ENCODE assay signal across 10 cellular contexts in the genomic region with DNA sequence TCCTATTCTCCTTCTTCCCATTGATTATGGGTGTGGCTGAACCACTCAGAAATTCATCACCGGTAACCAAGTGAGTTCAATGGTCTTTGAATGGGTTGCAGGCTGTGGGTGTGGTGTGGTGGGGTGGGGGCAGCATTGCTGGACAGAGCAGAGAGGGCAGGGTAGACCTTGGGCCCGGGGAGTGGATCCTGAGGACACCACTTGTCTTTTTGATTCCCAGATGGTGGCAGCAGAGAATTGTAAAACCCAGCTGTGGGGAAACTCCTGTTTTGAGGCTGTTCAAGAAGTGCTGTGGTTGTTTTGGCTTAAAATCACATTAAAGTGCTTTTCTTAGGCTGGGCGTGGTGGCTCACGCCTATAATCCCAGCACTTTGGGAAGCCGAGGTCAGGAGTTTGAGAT. TPM values are rescaled to one million over a fixed set of nuclear protein-coding genes. Genes with fewer than 3 reads are reported as not detected.
A peak's percentile ranks its signal among the peaks of the same experiment; 100 is the strongest.
DNase-seq lines count a peak whose midpoint lies in the region; ATAC-seq and TF ChIP-seq lines count a peak whose summit lies in the region.
"Had no signal": no experiment of that assay in that cellular context is flagged by ENCODE, and none has a peak within 500 bp of the region (broad histone marks: within the 10 kb centered on the region; RNA-seq: fewer than 3 reads in every experiment).

No MANE protein-coding gene starts in this region.

- peak overlapping the region in 1 of 8 donors; percentile 14 for H3K4me3 Mint-ChIP-seq in CD4-positive, alpha-beta memory T cell
- no peak overlapping the region for H3K4me3 Mint-ChIP-seq in activated naive CD4-positive, alpha-beta T cell treated with anti-CD3 and anti-CD28 coated beads, Interleukin-2, amount 10 ng/mL, durations not matched to agents 7 days and 5 days
- H3K4me3 Mint-ChIP-seq: IgD-negative memory B cell had no signal

- DNase-seq in CD4-positive, alpha-beta memory T cell = peak in 4 of 5 donors; percentile 29 to 42 (median 34)
- no peak for DNase-seq in HFF-Myc (ENCODE audit: extremely low read depth, low read depth)
- peak; percentile 48 for DNase-seq in activated naive CD4-positive, alpha-beta T cell treated with anti-CD3 and anti-CD28 coated beads, Interleukin-2, amount 10 ng/mL, durations not matched to agents 7 days and 5 days
- peak; percentile 70 for DNase-seq in iris pigment epithelial cell (ENCODE audit: low read depth)
- DNase-seq in KG1 (lab: John Stamatoyannopoulos, UW) = no peak
- DNase-seq: upper lobe of left lung had no signal

- peaks cover 0 to 3% (median 0%) of the 10 kb centered on the region in 8 donors for H3K9me3 Mint-ChIP-seq in CD4-positive, alpha-beta memory T cell
- H3K9me3 Mint-ChIP-seq in activated naive CD4-positive, alpha-beta T cell treated with anti-CD3 and anti-CD28 coated beads, Interleukin-2, amount 10 ng/mL, durations not matched to agents 7 days and 5 days = no peaks in the 10 kb centered on the region
- H3K9me3 Mint-ChIP-seq: IgD-negative memory B cell had no signal

- no peak overlapping the region for H3K27ac ChIP-seq in CD4-positive, alpha-beta memory T cell (ENCODE audit: low read depth, low read length)
- H3K27ac ChIP-seq: upper lobe of left lung had no signal

- no peaks in the 10 kb centered on the region for H3K27me3 Mint-ChIP-seq in CD4-positive, alpha-beta memory T cell
- peaks cover 9% of the 10 kb centered on the region for H3K27me3 Mint-ChIP-seq in activated naive CD4-positive, alpha-beta T cell treated with anti-CD3 and anti-CD28 coated beads, Interleukin-2, amount 10 ng/mL, durations not matched to agents 7 days and 5 days

- no peaks in the 10 kb centered on the region for H3K9me3 ChIP-seq in CD4-positive, alpha-beta memory T cell (ENCODE audit: control insufficient read depth in 1 of 2, low read length in 2 of 2)
- H3K9me3 ChIP-seq: upper lobe of left lung had no signal

- no peaks in the 10 kb centered on the region for H3K36me3 Mint-ChIP-seq in CD4-positive, alpha-beta memory T cell
- H3K36me3 Mint-ChIP-seq in activated naive CD4-positive, alpha-beta T cell treated with anti-CD3 and anti-CD28 coated beads, Interleukin-2, amount 10 ng/mL, durations not matched to agents 7 days and 5 days = no peaks in the 10 kb centered on the region
- H3K36me3 Mint-ChIP-seq: IgD-negative memory B cell had no signal

- H3K4me1 ChIP-seq in CD4-positive, alpha-beta memory T cell (ENCODE audit: insufficient read depth, low read length) = no peaks in the 10 kb centered on the region
- H3K4me1 ChIP-seq: upper lobe of left lung had no signal

- H3K27me3 ChIP-seq in CD4-positive, alpha-beta memory T cell (ENCODE audit: insufficient read depth, low read length) = no peaks in the 10 kb centered on the region
- H3K27me3 ChIP-seq: upper lobe of left lung had no signal

- TF ChIP-seq CTCF in HFF-Myc (IDR thresholded peaks at IDR 0.05; ENCODE audit: low read depth, low read length, missing control alignments) = peak; percentile 28

- H3K4me3 ChIP-seq in CD4-positive, alpha-beta memory T cell (ENCODE audit: low read length in 2 of 2) = no peak overlapping the region
- H3K4me3 ChIP-seq in HFF-Myc (replicated peaks; ENCODE audit: low read depth, low read length) = no peak overlapping the region
- H3K4me3 ChIP-seq: upper lobe of left lung had no signal

- CTCF ChIA-PET in CD4-positive, alpha-beta memory T cell (lab: Charles Lee; ENCODE audit: partially characterized antibody) = interaction anchor here (0.6 to 4.3 kb wide), 8 partner anchors 10 to 699 kb away, joined by 3 to 43 read pairs (median 5); no protein-coding TSS in a partner anchor
- CTCF ChIA-PET in activated naive CD4-positive, alpha-beta T cell treated with anti-CD3 and anti-CD28 coated beads, Interleukin-2, amount 10 ng/mL, durations not matched to agents 7 days and 5 days (lab: Charles Lee) = interaction anchor here (1.0 to 2.5 kb wide), 4 partner anchors 48 to 702 kb away, joined by 3 to 18 read pairs (median 4); no protein-coding TSS in a partner anchor

- no peaks in the 10 kb centered on the region for H3K36me3 ChIP-seq in CD4-positive, alpha-beta memory T cell (ENCODE audit: insufficient read depth, low read length)
- H3K36me3 ChIP-seq: upper lobe of left lung had no signal

- POLR2A ChIA-PET in CD4-positive, alpha-beta memory T cell (lab: Charles Lee; ENCODE audit: partially characterized antibody) = interaction anchor here (0.8 kb wide), 2 partner anchors 45 to 57 kb away, joined by 3 read pairs; no protein-coding TSS in a partner anchor

- intact Hi-C loops in CD4-positive, alpha-beta memory T cell (cut with micrococcal nuclease) = loop anchor here (1.0 to 2.0 kb wide), 4 partner anchors 47 to 699 kb away; no protein-coding TSS in a partner anchor

- peak overlapping the region in 3 of 7 donors; percentile 25 to 80 (median 70) for H3K27ac Mint-ChIP-seq in CD4-positive, alpha-beta memory T cell
- H3K27ac Mint-ChIP-seq in activated naive CD4-positive, alpha-beta T cell treated with anti-CD3 and anti-CD28 coated beads, Interleukin-2, amount 10 ng/mL, durations not matched to agents 7 days and 5 days = no peak overlapping the region
- H3K27ac Mint-ChIP-seq: IgD-negative memory B cell had no signal

- H3K4me1 Mint-ChIP-seq in CD4-positive, alpha-beta memory T cell = peaks cover 0 to 7% (median under 1%) of the 10 kb centered on the region in 4 donors
- no peaks in the 10 kb centered on the region for H3K4me1 Mint-ChIP-seq in activated naive CD4-positive, alpha-beta T cell treated with anti-CD3 and anti-CD28 coated beads, Interleukin-2, amount 10 ng/mL, durations not matched to agents 7 days and 5 days
- H3K4me1 Mint-ChIP-seq: IgD-negative memory B cell had no signal

- ATAC-seq in HG02571 (IDR thresholded peaks at IDR 0.05; ENCODE audit: unreplicated experiment) (no peak), GM21360 (IDR thresholded peaks at IDR 0.05; ENCODE audit: unreplicated experiment) (no peak), HG02759 (IDR thresholded peaks at IDR 0.05; ENCODE audit: unreplicated experiment) (no peak)

RNA-seq across cellular contexts. Expression of a gene that starts 45.8 kb away (rescaled TPM):
- 100 to 1,000 TPM; 146 to 154 TPM for total RNA-seq in CD4-positive, alpha-beta memory T cell
- polyA plus RNA-seq in CD4-positive, alpha-beta memory T cell = 100 to 1,000 TPM; 137 to 156 TPM

Comparison
In these comparisons a context has a peak if more than half of its experiments do, and no peak if none do; other contexts are left out.
1. DNase-seq: peak in CD4-positive, alpha-beta memory T cell (4 of 5), activated naive CD4-positive, alpha-beta T cell treated with anti-CD3 and anti-CD28 coated beads, Interleukin-2, amount 10 ng/mL, durations not matched to agents 7 days and 5 days (single experiment) and iris pigment epithelial cell (single experiment); none in HFF-Myc (single experiment) and KG1 (single experiment).